ENCODE assay signal across 25 cellular contexts in the genomic region with DNA sequence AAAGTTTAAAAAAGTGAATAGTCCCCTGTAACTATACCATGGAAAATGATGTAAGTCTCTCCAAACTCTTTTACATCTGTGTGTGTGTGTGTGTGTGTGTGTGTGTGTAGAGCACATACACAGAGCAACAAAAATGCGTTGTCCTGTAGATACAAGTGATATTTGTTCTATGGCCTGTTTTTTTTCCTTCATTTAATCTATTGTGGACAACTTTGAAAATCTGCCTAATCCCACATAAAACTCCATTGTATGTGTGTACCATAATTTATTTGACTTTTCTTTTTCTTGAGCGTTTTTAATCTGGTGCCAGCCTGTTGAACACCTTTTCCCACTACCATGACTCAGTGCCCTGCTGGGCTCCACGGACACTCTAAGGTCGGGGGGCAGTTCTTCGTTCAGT. TPM values are rescaled to one million over a fixed set of nuclear protein-coding genes. Genes with fewer than 3 reads are reported as not detected.
A peak's percentile ranks its signal among the peaks of the same experiment; 100 is the strongest.
DNase-seq lines count a peak whose midpoint lies in the region; ATAC-seq, FAIRE-seq and TF ChIP-seq lines count a peak whose summit lies in the region.
"Had no signal": no experiment of that assay in that cellular context is flagged by ENCODE, and none has a peak within 500 bp of the region (broad histone marks: within the 10 kb centered on the region; RNA-seq: fewer than 3 reads in every experiment).

No MANE protein-coding gene starts in this region.

- DNase-seq in frontal cortex (ENCODE audit: low spot score in 2 of 2) = no peak
- DNase-seq in medulla oblongata (ENCODE audit: extremely low spot score) = peak; percentile 68
- peak; percentile 50 for DNase-seq in putamen (ENCODE audit: low spot score)
- DNase-seq in NCI-H2227 treated with DMSO at 0.1 percent for 48 hours (lab: John Stamatoyannopoulos, UW) = no peak
- DNase-seq in head of caudate nucleus = no peak
- no peak for DNase-seq in lower lobe of right lung
- DNase-seq: 8988T; ACHN; AML-193; BE2C; CD4-positive, alpha-beta T cell; CD8-positive, alpha-beta memory T cell; DMS 273 treated with DMSO at 0.1 percent for 48 hours; DMS79; EL; GDM1; GOT3; HFFc6 had no signal

- H3K9me3 ChIP-seq in lower lobe of right lung = no peaks in the 10 kb centered on the region
- H3K9me3 ChIP-seq: A549; BE2C; BLaER1 treated with 17β-estradiol and CSF1 and Interleukin-3, amounts not matched to agents 10 nM and 100 nM; HAP-1 had no signal

- H3K27ac ChIP-seq in temporal lobe (ENCODE audit: low read depth, low read length) (peak overlapping the region; percentile 36), lower lobe of right lung (no peak overlapping the region)
- H3K27ac ChIP-seq: A549; BLaER1 treated with 17β-estradiol and CSF1 and Interleukin-3, amounts not matched to agents 10 nM and 100 nM had no signal

- FAIRE-seq in frontal cortex (lab: Jason Lieb, UNC) = peak; percentile 17
- FAIRE-seq: A549, D721Med, GM12878, H54 had no signal

- intact Hi-C loops in head of caudate nucleus (cut with DNase I) = no loop called here
- intact Hi-C loops in lower lobe of right lung (cut with DNase I) = no loop called here

- ATAC-seq in lower lobe of right lung = no peak
- ATAC-seq: A549, GM12878 had no signal

- no peaks in the 10 kb centered on the region for H3K4me1 ChIP-seq in lower lobe of right lung
- H3K4me1 ChIP-seq: A549, BE2C had no signal

- H3K27me3 ChIP-seq in lower lobe of right lung (ENCODE audit: low read depth) = no peaks in the 10 kb centered on the region
- H3K27me3 ChIP-seq: BE2C; BLaER1 treated with 17β-estradiol and CSF1 and Interleukin-3, amounts not matched to agents 10 nM and 100 nM had no signal

- no peaks in the 10 kb centered on the region for H3K36me3 ChIP-seq in lower lobe of right lung
- H3K36me3 ChIP-seq: BE2C, HAP-1 had no signal

- no peak for TF ChIP-seq CTCF in lower lobe of right lung (IDR thresholded peaks at IDR 0.05)

- H3K4me3 ChIP-seq in lower lobe of right lung = no peak overlapping the region
- H3K4me3 ChIP-seq: A549; BLaER1 treated with 17β-estradiol and CSF1 and Interleukin-3, amounts not matched to agents 10 nM and 100 nM; GM12878; HAP-1 had no signal

RNA-seq across cellular contexts. Expression of a gene that starts 52.3 kb away (rescaled TPM):
- total RNA-seq in frontal cortex (not detected), temporal lobe (not detected), lower lobe of right lung (not detected)
- total RNA-seq: CD4-positive, alpha-beta T cell; CD8-positive, alpha-beta memory T cell; GM12878; HFFc6 had no signal

Comparison
In these comparisons a context has a peak if more than half of its experiments do, and no peak if none do; other contexts are left out.
1. DNase-seq: peak in medulla oblongata (single experiment) and putamen (single experiment); none in frontal cortex (0 of 2), NCI-H2227 treated with DMSO at 0.1 percent for 48 hours (single experiment), head of caudate nucleus (0 of 42) and lower lobe of right lung (single experiment).